ENCODE assay signal across 1 cellular context in the genomic region with DNA sequence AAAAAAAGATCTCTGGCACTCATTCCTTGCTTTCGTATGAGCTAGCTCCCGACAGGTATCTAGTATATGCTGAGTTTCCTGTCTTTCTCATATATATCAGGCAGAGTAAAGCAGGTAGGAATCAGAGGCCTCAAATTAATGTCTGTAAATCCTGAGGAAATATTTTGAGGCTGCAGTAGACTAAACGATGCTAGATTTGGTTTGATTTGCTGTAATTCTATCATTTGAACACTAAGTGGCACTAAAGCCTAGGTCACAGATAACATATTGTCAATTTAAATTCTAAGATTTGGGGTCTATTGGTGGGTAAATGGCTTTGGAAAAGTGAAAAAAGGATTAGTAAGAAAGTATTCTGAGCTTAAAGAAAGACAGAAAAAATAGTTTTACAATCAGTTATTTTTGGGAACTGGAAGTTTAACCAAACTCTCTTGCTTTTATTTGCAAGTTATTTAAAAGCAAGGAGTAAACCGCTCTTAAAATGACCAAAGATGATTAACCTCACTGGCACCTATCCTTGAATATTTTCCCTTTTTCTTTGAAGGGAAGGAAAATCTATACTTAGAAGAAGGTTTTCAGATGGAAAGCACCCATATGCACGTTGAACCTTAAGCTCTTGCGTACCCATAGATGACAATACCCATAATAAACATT.
TF ChIP-seq lines count a peak whose summit lies in the region.

No MANE protein-coding gene starts in this region.

TF ChIP-seq in GM23338, 12 proteins besides CTCF, POLR2A, EP300 and RAD21:
- TF ChIP-seq, protein P1, sequence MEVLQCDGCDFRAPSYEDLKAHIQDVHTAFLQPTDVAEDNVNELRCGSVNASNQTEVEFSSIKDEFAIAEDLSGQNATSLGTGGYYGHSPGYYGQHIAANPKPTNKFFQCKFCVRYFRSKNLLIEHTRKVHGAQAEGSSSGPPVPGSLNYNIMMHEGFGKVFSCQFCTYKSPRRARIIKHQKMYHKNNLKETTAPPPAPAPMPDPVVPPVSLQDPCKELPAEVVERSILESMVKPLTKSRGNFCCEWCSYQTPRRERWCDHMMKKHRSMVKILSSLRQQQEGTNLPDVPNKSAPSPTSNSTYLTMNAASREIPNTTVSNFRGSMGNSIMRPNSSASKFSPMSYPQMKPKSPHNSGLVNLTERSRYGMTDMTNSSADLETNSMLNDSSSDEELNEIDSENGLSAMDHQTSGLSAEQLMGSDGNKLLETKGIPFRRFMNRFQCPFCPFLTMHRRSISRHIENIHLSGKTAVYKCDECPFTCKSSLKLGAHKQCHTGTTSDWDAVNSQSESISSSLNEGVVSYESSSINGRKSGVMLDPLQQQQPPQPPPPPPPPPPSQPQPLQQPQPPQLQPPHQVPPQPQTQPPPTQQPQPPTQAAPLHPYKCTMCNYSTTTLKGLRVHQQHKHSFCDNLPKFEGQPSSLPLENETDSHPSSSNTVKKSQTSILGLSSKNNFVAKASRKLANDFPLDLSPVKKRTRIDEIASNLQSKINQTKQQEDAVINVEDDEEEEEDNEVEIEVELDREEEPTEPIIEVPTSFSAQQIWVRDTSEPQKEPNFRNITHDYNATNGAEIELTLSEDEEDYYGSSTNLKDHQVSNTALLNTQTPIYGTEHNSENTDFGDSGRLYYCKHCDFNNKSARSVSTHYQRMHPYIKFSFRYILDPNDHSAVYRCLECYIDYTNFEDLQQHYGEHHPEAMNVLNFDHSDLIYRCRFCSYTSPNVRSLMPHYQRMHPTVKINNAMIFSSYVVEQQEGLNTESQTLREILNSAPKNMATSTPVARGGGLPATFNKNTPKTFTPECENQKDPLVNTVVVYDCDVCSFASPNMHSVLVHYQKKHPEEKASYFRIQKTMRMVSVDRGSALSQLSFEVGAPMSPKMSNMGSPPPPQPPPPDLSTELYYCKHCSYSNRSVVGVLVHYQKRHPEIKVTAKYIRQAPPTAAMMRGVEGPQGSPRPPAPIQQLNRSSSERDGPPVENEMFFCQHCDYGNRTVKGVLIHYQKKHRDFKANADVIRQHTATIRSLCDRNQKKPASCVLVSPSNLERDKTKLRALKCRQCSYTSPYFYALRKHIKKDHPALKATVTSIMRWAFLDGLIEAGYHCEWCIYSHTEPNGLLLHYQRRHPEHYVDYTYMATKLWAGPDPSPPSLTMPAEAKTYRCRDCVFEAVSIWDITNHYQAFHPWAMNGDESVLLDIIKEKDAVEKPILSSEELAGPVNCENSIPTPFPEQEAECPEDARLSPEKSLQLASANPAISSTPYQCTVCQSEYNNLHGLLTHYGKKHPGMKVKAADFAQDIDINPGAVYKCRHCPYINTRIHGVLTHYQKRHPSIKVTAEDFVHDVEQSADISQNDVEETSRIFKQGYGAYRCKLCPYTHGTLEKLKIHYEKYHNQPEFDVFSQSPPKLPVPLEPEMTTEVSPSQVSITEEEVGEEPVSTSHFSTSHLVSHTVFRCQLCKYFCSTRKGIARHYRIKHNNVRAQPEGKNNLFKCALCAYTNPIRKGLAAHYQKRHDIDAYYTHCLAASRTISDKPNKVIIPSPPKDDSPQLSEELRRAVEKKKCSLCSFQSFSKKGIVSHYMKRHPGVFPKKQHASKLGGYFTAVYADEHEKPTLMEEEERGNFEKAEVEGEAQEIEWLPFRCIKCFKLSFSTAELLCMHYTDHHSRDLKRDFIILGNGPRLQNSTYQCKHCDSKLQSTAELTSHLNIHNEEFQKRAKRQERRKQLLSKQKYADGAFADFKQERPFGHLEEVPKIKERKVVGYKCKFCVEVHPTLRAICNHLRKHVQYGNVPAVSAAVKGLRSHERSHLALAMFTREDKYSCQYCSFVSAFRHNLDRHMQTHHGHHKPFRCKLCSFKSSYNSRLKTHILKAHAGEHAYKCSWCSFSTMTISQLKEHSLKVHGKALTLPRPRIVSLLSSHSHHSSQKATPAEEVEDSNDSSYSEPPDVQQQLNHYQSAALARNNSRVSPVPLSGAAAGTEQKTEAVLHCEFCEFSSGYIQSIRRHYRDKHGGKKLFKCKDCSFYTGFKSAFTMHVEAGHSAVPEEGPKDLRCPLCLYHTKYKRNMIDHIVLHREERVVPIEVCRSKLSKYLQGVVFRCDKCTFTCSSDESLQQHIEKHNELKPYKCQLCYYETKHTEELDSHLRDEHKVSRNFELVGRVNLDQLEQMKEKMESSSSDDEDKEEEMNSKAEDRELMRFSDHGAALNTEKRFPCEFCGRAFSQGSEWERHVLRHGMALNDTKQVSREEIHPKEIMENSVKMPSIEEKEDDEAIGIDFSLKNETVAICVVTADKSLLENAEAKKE (CRISPR knock-in tag; IDR thresholded peaks at IDR 0.05), result no peak
- TF ChIP-seq ZNF331 (CRISPR knock-in tag; IDR thresholded peaks at IDR 0.05; ENCODE audit: low read depth) (no peak), EZH2phosphoT487 (IDR thresholded peaks at IDR 0.05; ENCODE audit: unreplicated experiment) (no peak), CREB1 (CRISPR knock-in tag; IDR thresholded peaks at IDR 0.05; ENCODE audit: low read depth) (no peak), JUNB (IDR thresholded peaks at IDR 0.05; ENCODE audit: unreplicated experiment) (no peak), ZNF114 (CRISPR knock-in tag; IDR thresholded peaks at IDR 0.05) (no peak), STAT1 (IDR thresholded peaks at IDR 0.05; ENCODE audit: unreplicated experiment) (no peak), POLR2AphosphoS5 (IDR thresholded peaks at IDR 0.05; ENCODE audit: low read depth) (no peak), EZH2 (IDR thresholded peaks at IDR 0.05; ENCODE audit: low read depth, unreplicated experiment) (no peak), NANOG (IDR thresholded peaks at IDR 0.05; ENCODE audit: borderline replicate concordance) (no peak)
- TF ChIP-seq, protein P2, sequence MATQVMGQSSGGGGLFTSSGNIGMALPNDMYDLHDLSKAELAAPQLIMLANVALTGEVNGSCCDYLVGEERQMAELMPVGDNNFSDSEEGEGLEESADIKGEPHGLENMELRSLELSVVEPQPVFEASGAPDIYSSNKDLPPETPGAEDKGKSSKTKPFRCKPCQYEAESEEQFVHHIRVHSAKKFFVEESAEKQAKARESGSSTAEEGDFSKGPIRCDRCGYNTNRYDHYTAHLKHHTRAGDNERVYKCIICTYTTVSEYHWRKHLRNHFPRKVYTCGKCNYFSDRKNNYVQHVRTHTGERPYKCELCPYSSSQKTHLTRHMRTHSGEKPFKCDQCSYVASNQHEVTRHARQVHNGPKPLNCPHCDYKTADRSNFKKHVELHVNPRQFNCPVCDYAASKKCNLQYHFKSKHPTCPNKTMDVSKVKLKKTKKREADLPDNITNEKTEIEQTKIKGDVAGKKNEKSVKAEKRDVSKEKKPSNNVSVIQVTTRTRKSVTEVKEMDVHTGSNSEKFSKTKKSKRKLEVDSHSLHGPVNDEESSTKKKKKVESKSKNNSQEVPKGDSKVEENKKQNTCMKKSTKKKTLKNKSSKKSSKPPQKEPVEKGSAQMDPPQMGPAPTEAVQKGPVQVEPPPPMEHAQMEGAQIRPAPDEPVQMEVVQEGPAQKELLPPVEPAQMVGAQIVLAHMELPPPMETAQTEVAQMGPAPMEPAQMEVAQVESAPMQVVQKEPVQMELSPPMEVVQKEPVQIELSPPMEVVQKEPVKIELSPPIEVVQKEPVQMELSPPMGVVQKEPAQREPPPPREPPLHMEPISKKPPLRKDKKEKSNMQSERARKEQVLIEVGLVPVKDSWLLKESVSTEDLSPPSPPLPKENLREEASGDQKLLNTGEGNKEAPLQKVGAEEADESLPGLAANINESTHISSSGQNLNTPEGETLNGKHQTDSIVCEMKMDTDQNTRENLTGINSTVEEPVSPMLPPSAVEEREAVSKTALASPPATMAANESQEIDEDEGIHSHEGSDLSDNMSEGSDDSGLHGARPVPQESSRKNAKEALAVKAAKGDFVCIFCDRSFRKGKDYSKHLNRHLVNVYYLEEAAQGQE (IDR thresholded peaks at IDR 0.05; ENCODE audit: unreplicated experiment), result no peak
- TF ChIP-seq, protein P3, sequence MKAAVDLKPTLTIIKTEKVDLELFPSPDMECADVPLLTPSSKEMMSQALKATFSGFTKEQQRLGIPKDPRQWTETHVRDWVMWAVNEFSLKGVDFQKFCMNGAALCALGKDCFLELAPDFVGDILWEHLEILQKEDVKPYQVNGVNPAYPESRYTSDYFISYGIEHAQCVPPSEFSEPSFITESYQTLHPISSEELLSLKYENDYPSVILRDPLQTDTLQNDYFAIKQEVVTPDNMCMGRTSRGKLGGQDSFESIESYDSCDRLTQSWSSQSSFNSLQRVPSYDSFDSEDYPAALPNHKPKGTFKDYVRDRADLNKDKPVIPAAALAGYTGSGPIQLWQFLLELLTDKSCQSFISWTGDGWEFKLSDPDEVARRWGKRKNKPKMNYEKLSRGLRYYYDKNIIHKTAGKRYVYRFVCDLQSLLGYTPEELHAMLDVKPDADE (IDR thresholded peaks at IDR 0.05), result no peak
